8 cellular contexts compared by ENCODE assay signal in genomic region chr14:102776761-102777710, GRCh38. TPM values are rescaled to one million over a fixed set of nuclear protein-coding genes. Genes with fewer than 3 reads are reported as not detected.
DNase-seq lines count a peak whose midpoint lies in the region; ATAC-seq and TF ChIP-seq lines count a peak whose summit lies in the region.

Gene TRAF3 (plus strand): TSS chr14:102777449. CDS start chr14:102870202, 92,753 bp downstream.

- H3K4me3 Mint-ChIP-seq in naive thymus-derived CD4-positive, alpha-beta T cell: peak within 1 kb of the TSS; percentile 86 to 98 (median 90)
- H3K4me3 Mint-ChIP-seq in stimulated activated memory B cell treated with anti-CD40 and anti-IgM and Interleukin-4, amounts not matched to agents 10 μg/mL and 1 μg/mL and 100 μg/mL, for 72 hours: peak within 1 kb of the TSS; percentile 79

- no peaks in the 10 kb centered on the region for H3K9me3 ChIP-seq in esophagus squamous epithelium
- no peaks in the 10 kb centered on the region for H3K9me3 ChIP-seq in naive thymus-derived CD4-positive, alpha-beta T cell (ENCODE audit: control insufficient read depth in 2 of 3, low read length in 3 of 3)

- peak within 1 kb of the TSS; percentile 64 to 99 (median 96) for H3K4me3 ChIP-seq in esophagus squamous epithelium
- peak within 1 kb of the TSS; percentile 64 for H3K4me3 ChIP-seq in naive thymus-derived CD4-positive, alpha-beta T cell (ENCODE audit: low read length)

- CTCF ChIA-PET in naive thymus-derived CD4-positive, alpha-beta T cell (lab: Charles Lee): no interaction called here

- H3K4me1 Mint-ChIP-seq in naive thymus-derived CD4-positive, alpha-beta T cell: peaks cover 31 to 61% (median 54%) of the 10 kb centered on the region in 7 donors
- peaks cover 77% of the 10 kb centered on the region for H3K4me1 Mint-ChIP-seq in stimulated activated memory B cell treated with anti-CD40 and anti-IgM and Interleukin-4, amounts not matched to agents 10 μg/mL and 1 μg/mL and 100 μg/mL, for 72 hours

- TF ChIP-seq POLR2A in esophagus squamous epithelium (IDR thresholded peaks at IDR 0.05): peak in 2 of 4 donors; percentile 14 to 37

- no peak for TF ChIP-seq CTCF in esophagus squamous epithelium (IDR thresholded peaks at IDR 0.05)

- intact Hi-C loops in esophagus squamous epithelium (cut with DNase I): no loop called here
- intact Hi-C loops in naive thymus-derived CD4-positive, alpha-beta T cell (cut with micrococcal nuclease): loop anchor here (2.0 to 10.0 kb wide), 11 partner anchors 45 to 938 kb away; partner anchors contain the start of genes ZNF839 (in 2 of the 2), CDC42BPB (in 1 of the 2), EIF5 (in 1 of the 2) and MARK3 (in 1 of the 2)

- peak; percentile 45 for DNase-seq in NCI-H82 (lab: John Stamatoyannopoulos, UW)
- no peak for DNase-seq in NCI-H82 treated with DMSO at 0.1 percent for 48 hours (lab: John Stamatoyannopoulos, UW; ENCODE audit: unreplicated experiment)
- DNase-seq in OCI-M1 (lab: John Stamatoyannopoulos, UW): peak; percentile 34
- DNase-seq in activated T-helper 1 cell treated with Interleukin-2 at 50 U/mL for 16 hours (ENCODE audit: low read depth): peak; percentile 86
- no peak for DNase-seq in esophagus squamous epithelium (lab: John Stamatoyannopoulos, UW)
- DNase-seq in naive thymus-derived CD4-positive, alpha-beta T cell: peak; percentile 82 to 91 (median 87)

- H3K4me1 ChIP-seq in esophagus squamous epithelium: peaks cover 9 to 55% (median 17%) of the 10 kb centered on the region in 3 donors
- H3K4me1 ChIP-seq in naive thymus-derived CD4-positive, alpha-beta T cell (ENCODE audit: control insufficient read depth in 2 of 2, insufficient read depth in 2 of 2, low read length in 2 of 2): peaks cover 18 to 44% of the 10 kb centered on the region in 2 donors

- 30 to 79% methylated on average over 11 to 51 of the region's 163 CpGs for WGBS in esophagus squamous epithelium, 2 donors

- no peaks in the 10 kb centered on the region for H3K36me3 ChIP-seq in esophagus squamous epithelium
- H3K36me3 ChIP-seq in naive thymus-derived CD4-positive, alpha-beta T cell (ENCODE audit: control insufficient read depth in 2 of 3, insufficient read depth in 3 of 3, low read length in 3 of 3): no peaks in the 10 kb centered on the region

- peak within 1 kb of the TSS; percentile 79 to 98 (median 95) for H3K27ac Mint-ChIP-seq in naive thymus-derived CD4-positive, alpha-beta T cell
- H3K27ac Mint-ChIP-seq in stimulated activated memory B cell treated with anti-CD40 and anti-IgM and Interleukin-4, amounts not matched to agents 10 μg/mL and 1 μg/mL and 100 μg/mL, for 72 hours: peak within 1 kb of the TSS; percentile 96

- ATAC-seq in HG02973 (IDR thresholded peaks at IDR 0.05; ENCODE audit: unreplicated experiment): peak; percentile 46
- peak; percentile 85 for ATAC-seq in naive thymus-derived CD4-positive, alpha-beta T cell
- ATAC-seq in stimulated activated memory B cell treated with anti-CD40 and anti-IgM and Interleukin-4, amounts not matched to agents 10 μg/mL and 1 μg/mL and 100 μg/mL, for 72 hours: peak; percentile 83

- H3K9me3 Mint-ChIP-seq in naive thymus-derived CD4-positive, alpha-beta T cell: peaks cover 0 to 2% (median 0%) of the 10 kb centered on the region in 11 donors
- H3K9me3 Mint-ChIP-seq in stimulated activated memory B cell treated with anti-CD40 and anti-IgM and Interleukin-4, amounts not matched to agents 10 μg/mL and 1 μg/mL and 100 μg/mL, for 72 hours: peaks cover 3% of the 10 kb centered on the region

- peaks cover 0 to 23% (median 4%) of the 10 kb centered on the region in 5 donors for H3K36me3 Mint-ChIP-seq in naive thymus-derived CD4-positive, alpha-beta T cell
- H3K36me3 Mint-ChIP-seq in stimulated activated memory B cell treated with anti-CD40 and anti-IgM and Interleukin-4, amounts not matched to agents 10 μg/mL and 1 μg/mL and 100 μg/mL, for 72 hours: peaks cover 28% of the 10 kb centered on the region

- H3K27me3 Mint-ChIP-seq in naive thymus-derived CD4-positive, alpha-beta T cell: no peaks in the 10 kb centered on the region
- no peaks in the 10 kb centered on the region for H3K27me3 Mint-ChIP-seq in stimulated activated memory B cell treated with anti-CD40 and anti-IgM and Interleukin-4, amounts not matched to agents 10 μg/mL and 1 μg/mL and 100 μg/mL, for 72 hours

- peak within 1 kb of the TSS; percentile 74 to 93 (median 90) for H3K27ac ChIP-seq in esophagus squamous epithelium
- peak within 1 kb of the TSS; percentile 97 for H3K27ac ChIP-seq in naive thymus-derived CD4-positive, alpha-beta T cell (ENCODE audit: low read depth, low read length)

- POLR2A ChIA-PET in naive thymus-derived CD4-positive, alpha-beta T cell (lab: Charles Lee): no interaction called here

- no peaks in the 10 kb centered on the region for H3K27me3 ChIP-seq in esophagus squamous epithelium
- H3K27me3 ChIP-seq in naive thymus-derived CD4-positive, alpha-beta T cell (ENCODE audit: control insufficient read depth in 2 of 2, insufficient read depth in 2 of 2, low read length in 2 of 2): no peaks in the 10 kb centered on the region

RNA-seq across cellular contexts. Expression of gene TRAF3, which starts in this region (rescaled TPM):
- 10 to 100 TPM; 11.2 to 19.3 (median 13.2) TPM for total RNA-seq in esophagus squamous epithelium
- total RNA-seq in naive thymus-derived CD4-positive, alpha-beta T cell: 10 to 100 TPM; 27.7 to 74.4 (median 44.1) TPM
- polyA plus RNA-seq in naive thymus-derived CD4-positive, alpha-beta T cell: 10 to 100 TPM; 16.1 to 23.8 TPM

Comparison
In these comparisons a context has a peak if more than half of its experiments do, and no peak if none do; other contexts are left out.
1. DNase-seq: peak in NCI-H82 (single experiment), OCI-M1 (single experiment), activated T-helper 1 cell treated with Interleukin-2 at 50 U/mL for 16 hours (single experiment) and naive thymus-derived CD4-positive, alpha-beta T cell (9 of 9); none in NCI-H82 treated with DMSO at 0.1 percent for 48 hours (single experiment) and esophagus squamous epithelium (single experiment).
2. Peak in every context shown above with its lines, with median percentiles within 50 percentile points of each other: ATAC-seq.